In the genomic region with DNA sequence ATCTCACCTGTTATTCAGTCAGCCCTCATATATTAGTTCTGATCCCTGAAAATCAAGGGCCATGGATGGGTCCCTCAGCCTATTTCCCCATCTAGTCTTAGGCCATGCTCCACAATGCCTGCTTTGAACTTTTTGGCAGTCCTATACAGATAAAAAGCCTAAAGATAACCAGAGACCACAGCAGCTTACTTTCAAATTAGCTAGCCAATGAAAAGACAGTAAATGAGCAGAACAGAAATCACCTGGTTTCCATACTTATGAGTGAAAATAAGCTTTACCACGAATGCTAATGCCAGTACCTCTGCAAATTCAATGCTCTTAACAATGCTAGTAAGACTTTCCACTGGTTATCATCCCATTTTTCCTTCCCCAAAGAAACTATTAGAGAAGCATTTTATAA, we compare ENCODE assay signal across 22 cellular contexts.
"Had no signal": no experiment of that assay in that cellular context is flagged by ENCODE, and none has a peak within 500 bp of the region (broad histone marks: within the 10 kb centered on the region; RNA-seq: fewer than 3 reads in every experiment).

No MANE protein-coding gene starts in this region.

- H3K4me3 ChIP-seq: breast epithelium, colonic mucosa, PC-9 had no signal

- ATAC-seq: activated CD4-positive, alpha-beta T cell treated with anti-CD3 and anti-CD28 coated beads for 36 hours; activated CD8-positive, alpha-beta T cell treated with anti-CD3 and anti-CD28 coated beads for 36 hours had no signal

- H3K4me1 ChIP-seq: breast epithelium, colonic mucosa had no signal

- H3K4me2 ChIP-seq: PC-9 had no signal

- H3K27ac ChIP-seq: breast epithelium, colonic mucosa, PC-9, VCaP had no signal

- H3K27me3 ChIP-seq: breast epithelium, colonic mucosa had no signal

- H3K36me3 ChIP-seq: breast epithelium, colonic mucosa had no signal

- DNase-seq: activated CD4-positive, alpha-beta T cell treated with anti-CD3 and anti-CD28 coated beads for 36 hours; activated CD4-positive, alpha-beta T cell treated with anti-CD3 and anti-CD28 coated beads, Interleukin-2, amount 50 U/mL, for 1 hour; activated CD8-positive, alpha-beta memory T cell treated with anti-CD3 and anti-CD28 coated beads, Interleukin-2, amount 50 U/mL, for 48 hours; activated CD8-positive, alpha-beta T cell treated with anti-CD3 and anti-CD28 coated beads for 36 hours; activated naive CD4-positive, alpha-beta T cell; activated T-cell treated with anti-CD3 and anti-CD28 coated beads, Interleukin-2, amount 50 U/mL, for 1 hour; aorta; caudate nucleus; colonic mucosa; dermis blood vessel endothelial cell; NCI-H146; NCI-H1930; NCI-H2171; NCI-H226; NCI-H510A treated with DMSO at 0.1 percent for 48 hours; NCI-H69; PC-9; SIG-M5; T-helper 2 cell; T1000 had no signal

- H2AFZ ChIP-seq: PC-9 had no signal
